16 cellular contexts compared by ENCODE assay signal in the genomic region with DNA sequence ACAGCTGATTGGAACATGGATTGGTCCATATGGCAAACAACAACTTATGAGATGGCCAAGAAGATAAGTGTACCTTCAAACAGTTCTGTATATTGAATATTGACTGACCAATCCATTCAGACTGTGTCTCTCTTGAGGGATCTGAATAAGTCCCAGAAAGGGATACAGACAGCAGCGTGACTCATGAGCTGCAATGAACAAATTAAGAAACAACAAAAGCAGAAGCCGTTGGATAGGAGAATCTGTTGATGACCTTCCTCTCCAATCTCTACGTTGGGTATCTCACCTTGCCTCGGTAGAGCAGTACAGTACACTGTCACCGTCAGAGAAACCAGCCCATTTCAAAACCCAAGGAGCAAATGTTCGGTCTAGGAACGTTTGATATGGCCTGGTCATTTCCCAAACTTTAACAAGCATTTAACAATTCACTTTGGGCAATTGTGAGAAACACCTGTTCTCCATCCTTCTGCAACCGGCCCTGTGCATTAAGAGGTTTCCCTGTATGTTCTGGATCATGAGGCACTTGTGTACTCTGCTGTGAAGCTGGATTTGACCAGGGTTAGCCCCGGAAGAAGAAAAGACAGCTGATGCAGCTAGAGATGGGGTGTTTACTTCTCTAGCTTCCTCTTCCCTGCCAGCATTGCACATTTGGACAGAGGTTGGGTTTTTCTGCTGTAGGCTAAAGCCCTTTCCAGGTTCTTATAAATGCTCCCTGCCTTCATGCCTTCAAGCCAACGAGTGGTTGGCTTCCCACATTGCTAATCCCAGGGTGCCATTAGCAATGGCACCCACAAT. TPM values are rescaled to one million over a fixed set of nuclear protein-coding genes. Genes with fewer than 3 reads are reported as not detected.
"Had no signal": no experiment of that assay in that cellular context is flagged by ENCODE, and none has a peak within 500 bp of the region (broad histone marks: within the 10 kb centered on the region; RNA-seq: fewer than 3 reads in every experiment).

No MANE protein-coding gene starts in this region.

- H3K4me3 ChIP-seq: body of pancreas, neural progenitor cell, pancreas, upper lobe of left lung had no signal

- ATAC-seq: body of pancreas, left colon, WTC11 had no signal

- H3K9ac ChIP-seq: neural progenitor cell had no signal

- H3K9me3 ChIP-seq: body of pancreas, pancreas, upper lobe of left lung had no signal

- H3K36me3 ChIP-seq: neural progenitor cell, pancreas, upper lobe of left lung had no signal

- H3K4me1 ChIP-seq: body of pancreas, neural progenitor cell, pancreas, upper lobe of left lung had no signal

- H3K27ac ChIP-seq: body of pancreas, neural progenitor cell, pancreas, upper lobe of left lung had no signal

- DNase-seq: activated CD4-positive, alpha-beta T cell treated with anti-CD3 and anti-CD28 coated beads, Interleukin-2, amount 10 ng/mL, durations not matched to agents 7 days and 5 days; amniotic stem cell; dermis blood vessel endothelial cell; hypothalamus; left colon; mesendoderm; pancreas; stimulated activated CD4-positive, alpha-beta T cell treated with anti-CD3 and anti-CD28 coated beads, Interleukin-15, amount 100 ng/mL, for 24 hours; stimulated activated CD4-positive, alpha-beta T cell treated with anti-CD3 and anti-CD28 coated beads, Interleukin-4, amount 100 ng/mL, for 24 hours; T-helper 1 cell; upper lobe of left lung had no signal

- H3K27me3 ChIP-seq: body of pancreas, neural progenitor cell, upper lobe of left lung had no signal

RNA-seq across cellular contexts. Expression of a gene that starts 21.1 kb away (rescaled TPM):
- total RNA-seq: activated CD4-positive, alpha-beta T cell treated with anti-CD3 and anti-CD28 coated beads, Interleukin-2, amount 10 ng/mL, durations not matched to agents 7 days and 5 days; body of pancreas; dermis blood vessel endothelial cell; left colon; pancreas; renal cortical epithelial cell; temporal lobe; upper lobe of left lung; WTC11 had no signal

RNA-seq across cellular contexts. Expression of a gene that starts 30.2 kb away (rescaled TPM):
- total RNA-seq: activated CD4-positive, alpha-beta T cell treated with anti-CD3 and anti-CD28 coated beads, Interleukin-2, amount 10 ng/mL, durations not matched to agents 7 days and 5 days; body of pancreas; dermis blood vessel endothelial cell; left colon; pancreas; renal cortical epithelial cell; temporal lobe; upper lobe of left lung; WTC11 had no signal

RNA-seq across cellular contexts. Expression of a gene that starts 39.8 kb away (rescaled TPM):
- total RNA-seq: activated CD4-positive, alpha-beta T cell treated with anti-CD3 and anti-CD28 coated beads, Interleukin-2, amount 10 ng/mL, durations not matched to agents 7 days and 5 days; body of pancreas; dermis blood vessel endothelial cell; left colon; pancreas; renal cortical epithelial cell; temporal lobe; upper lobe of left lung; WTC11 had no signal

RNA-seq across cellular contexts. Expression of a gene that starts 49.0 kb away (rescaled TPM):
- total RNA-seq: activated CD4-positive, alpha-beta T cell treated with anti-CD3 and anti-CD28 coated beads, Interleukin-2, amount 10 ng/mL, durations not matched to agents 7 days and 5 days; body of pancreas; dermis blood vessel endothelial cell; left colon; pancreas; renal cortical epithelial cell; temporal lobe; upper lobe of left lung; WTC11 had no signal

RNA-seq across cellular contexts. Expression of a gene that starts 58.3 kb away (rescaled TPM):
- total RNA-seq: activated CD4-positive, alpha-beta T cell treated with anti-CD3 and anti-CD28 coated beads, Interleukin-2, amount 10 ng/mL, durations not matched to agents 7 days and 5 days; body of pancreas; dermis blood vessel endothelial cell; left colon; pancreas; renal cortical epithelial cell; temporal lobe; upper lobe of left lung; WTC11 had no signal
